Comparison of ENCODE assay signal across 9 cellular contexts in genomic region chr11:3920148-3920852, GRCh38.
DNase-seq lines count a peak whose midpoint lies in the region; ATAC-seq, FAIRE-seq and TF ChIP-seq lines count a peak whose summit lies in the region.
"Had no signal": no experiment of that assay in that cellular context is flagged by ENCODE, and none has a peak within 500 bp of the region (broad histone marks: within the 10 kb centered on the region; RNA-seq: fewer than 3 reads in every experiment).

No MANE protein-coding gene starts in this region.

- no peak for DNase-seq in GM19239 (ENCODE audit: insufficient read length, low spot score)
- DNase-seq in Karpas-422, result peak; percentile 90
- DNase-seq in activated CD8-positive, alpha-beta T cell treated with anti-CD3 and anti-CD28 coated beads for 36 hours, result peak; percentile 92
- peak; percentile 87 for DNase-seq in fibroblast of mammary gland (ENCODE audit: low read depth)
- DNase-seq in stimulated activated CD8-positive, alpha-beta memory T cell treated with anti-CD3 and anti-CD28 coated beads, Interleukin-12 subunit alpha, Interleukin-12 subunit beta, amount 100 ng/mL, for 1 hour (ENCODE audit: low read depth), result peak; percentile 60
- DNase-seq in ecto neural progenitor cell (ENCODE audit: low spot score), result no peak
- DNase-seq in NAMALWA (ENCODE audit: low spot score), result no peak
- DNase-seq in G401 (ENCODE audit: low spot score), result no peak
- DNase-seq: right lobe of liver had no signal

- no peaks in the 10 kb centered on the region for H4K20me1 ChIP-seq in Karpas-422 (ENCODE audit: insufficient read depth, low read depth, low read length)

- H3K9me2 ChIP-seq in Karpas-422 (replicated peaks; ENCODE audit: insufficient read depth, low read length), result no peaks in the 10 kb centered on the region

- H3K27me3 ChIP-seq in Karpas-422 (ENCODE audit: low read length), result no peaks in the 10 kb centered on the region
- H3K27me3 ChIP-seq: right lobe of liver had no signal

- intact Hi-C loops in activated CD8-positive, alpha-beta T cell treated with anti-CD3 and anti-CD28 coated beads for 36 hours (cut with micrococcal nuclease), result no loop called here

- H3K9me3 ChIP-seq in Karpas-422 (ENCODE audit: low read length), result no peaks in the 10 kb centered on the region
- H3K9me3 ChIP-seq: right lobe of liver had no signal

- ATAC-seq in activated CD8-positive, alpha-beta T cell treated with anti-CD3 and anti-CD28 coated beads for 36 hours, result peak; percentile 73

- FAIRE-seq in GM19239 (lab: Jason Lieb, UNC), result peak; percentile 68

- POLR2A ChIA-PET in activated CD8-positive, alpha-beta T cell treated with anti-CD3 and anti-CD28 coated beads for 36 hours (lab: Charles Lee), result no interaction called here

- H3K4me3 ChIP-seq in Karpas-422 (ENCODE audit: low read length), result peak overlapping the region; percentile 24; the same call in 1 of the 2 replicates
- H3K4me3 ChIP-seq in fibroblast of mammary gland (ENCODE audit: control insufficient read depth, low read depth, low read length), result no peak overlapping the region
- H3K4me3 ChIP-seq: right lobe of liver had no signal

- H2AFZ ChIP-seq in Karpas-422 (ENCODE audit: low read length), result no peak overlapping the region

- CTCF ChIA-PET in activated CD8-positive, alpha-beta T cell treated with anti-CD3 and anti-CD28 coated beads for 36 hours (lab: Charles Lee), result interaction anchor here (1.4 kb wide), 1 partner anchor 71 kb away, joined by 3 read pairs; no protein-coding TSS in a partner anchor

- no peak for TF ChIP-seq CTCF in activated CD8-positive, alpha-beta T cell treated with anti-CD3 and anti-CD28 coated beads for 36 hours (IDR thresholded peaks at IDR 0.05)
- TF ChIP-seq CTCF in fibroblast of mammary gland (conservative IDR thresholded peaks at IDR 0.05; ENCODE audit: control insufficient read depth, insufficient read depth, low read depth, low read length), result no peak

- no peaks in the 10 kb centered on the region for H3K36me3 ChIP-seq in Karpas-422 (ENCODE audit: insufficient read depth, low read length)
- H3K36me3 ChIP-seq: right lobe of liver had no signal

- H3K4me1 Mint-ChIP-seq in activated CD8-positive, alpha-beta T cell treated with anti-CD3 and anti-CD28 coated beads for 36 hours (ENCODE audit: low read depth), result peaks cover 60% of the 10 kb centered on the region

- H3K27me3 Mint-ChIP-seq in activated CD8-positive, alpha-beta T cell treated with anti-CD3 and anti-CD28 coated beads for 36 hours, result no peaks in the 10 kb centered on the region

- H3K27ac ChIP-seq in Karpas-422 (ENCODE audit: low read length), result peak overlapping the region; percentile 62
- H3K27ac ChIP-seq: right lobe of liver had no signal

- no peaks in the 10 kb centered on the region for H3K79me2 ChIP-seq in Karpas-422 (ENCODE audit: low read length)

- peak overlapping the region; percentile 60 for H3K4me2 ChIP-seq in Karpas-422 (ENCODE audit: low read depth, low read length, poor library complexity, severe bottlenecking)

- H3K4me1 ChIP-seq in Karpas-422 (ENCODE audit: low read length), result peaks cover 36% of the 10 kb centered on the region

- in situ Hi-C loops in G401 (cut with HindIII; ENCODE audit: low sequenced_read_pairs), result no loop called here

- peaks cover 7% of the 10 kb centered on the region for H3K9me3 Mint-ChIP-seq in activated CD8-positive, alpha-beta T cell treated with anti-CD3 and anti-CD28 coated beads for 36 hours

- peak overlapping the region; percentile 86 for H3K27ac Mint-ChIP-seq in activated CD8-positive, alpha-beta T cell treated with anti-CD3 and anti-CD28 coated beads for 36 hours

- H3K4me3 Mint-ChIP-seq in activated CD8-positive, alpha-beta T cell treated with anti-CD3 and anti-CD28 coated beads for 36 hours, result peak overlapping the region; percentile 16

- H3K9ac ChIP-seq in Karpas-422 (ENCODE audit: low read length), result no peak overlapping the region

- H3K36me3 Mint-ChIP-seq in activated CD8-positive, alpha-beta T cell treated with anti-CD3 and anti-CD28 coated beads for 36 hours (ENCODE audit: low read depth), result peaks cover 23% of the 10 kb centered on the region

Comparison
In these comparisons a context has a peak if more than half of its experiments do, and no peak if none do; other contexts are left out.
1. DNase-seq: peak in Karpas-422 (single experiment), activated CD8-positive, alpha-beta T cell treated with anti-CD3 and anti-CD28 coated beads for 36 hours (single experiment), fibroblast of mammary gland (single experiment) and stimulated activated CD8-positive, alpha-beta memory T cell treated with anti-CD3 and anti-CD28 coated beads, Interleukin-12 subunit alpha, Interleukin-12 subunit beta, amount 100 ng/mL, for 1 hour (single experiment); none in GM19239 (single experiment), ecto neural progenitor cell (single experiment), NAMALWA (single experiment) and G401 (single experiment).